Comparison of ENCODE assay signal across 8 cellular contexts in genomic region chr19:29942404-29943261, GRCh38. TPM values are rescaled to one million over a fixed set of nuclear protein-coding genes. Genes with fewer than 3 reads are reported as not detected.
A peak's percentile ranks its signal among the peaks of the same experiment; 100 is the strongest.
DNase-seq lines count a peak whose midpoint lies in the region; ATAC-seq lines count a peak whose summit lies in the region.

No MANE protein-coding gene starts in this region.

- ATAC-seq in GM18867 (IDR thresholded peaks at IDR 0.05; ENCODE audit: unreplicated experiment) (peak; percentile 74), HG03066 (IDR thresholded peaks at IDR 0.05; ENCODE audit: low read depth, unreplicated experiment) (peak; percentile 81)

- peak; percentile 76 for DNase-seq in 8988T
- peak; percentile 22 to 86 for DNase-seq in NCI-H526 (lab: John Stamatoyannopoulos, UW)
- peak; percentile 70 to 76 for DNase-seq in activated CD4-positive, alpha-beta T cell treated with anti-CD3 and anti-CD28 coated beads, Interleukin-2, amount 50 U/mL, for 48 hours
- peak; percentile 79 for DNase-seq in ecto neural progenitor cell (ENCODE audit: low spot score)
- peak; percentile 89 for DNase-seq in mesenteric fat pad (ENCODE audit: low spot score)
- DNase-seq in stimulated activated CD8-positive, alpha-beta memory T cell treated with anti-CD3 and anti-CD28 coated beads, Interleukin-15, amount 100 ng/mL, for 4 hours (ENCODE audit: low read depth in 2 of 2) = peak; percentile 36 to 55

RNA-seq across cellular contexts. Expression of gene URI1, which starts 0.6 kb away (rescaled TPM):
- 56.2 TPM for total RNA-seq in mesenteric fat pad

Comparison
In these comparisons a context has a peak if more than half of its experiments do, and no peak if none do; other contexts are left out.
1. Peak in every context shown above with its lines: DNase-seq and ATAC-seq.